Comparison of ENCODE assay signal across 1 cellular context in the genomic region with DNA sequence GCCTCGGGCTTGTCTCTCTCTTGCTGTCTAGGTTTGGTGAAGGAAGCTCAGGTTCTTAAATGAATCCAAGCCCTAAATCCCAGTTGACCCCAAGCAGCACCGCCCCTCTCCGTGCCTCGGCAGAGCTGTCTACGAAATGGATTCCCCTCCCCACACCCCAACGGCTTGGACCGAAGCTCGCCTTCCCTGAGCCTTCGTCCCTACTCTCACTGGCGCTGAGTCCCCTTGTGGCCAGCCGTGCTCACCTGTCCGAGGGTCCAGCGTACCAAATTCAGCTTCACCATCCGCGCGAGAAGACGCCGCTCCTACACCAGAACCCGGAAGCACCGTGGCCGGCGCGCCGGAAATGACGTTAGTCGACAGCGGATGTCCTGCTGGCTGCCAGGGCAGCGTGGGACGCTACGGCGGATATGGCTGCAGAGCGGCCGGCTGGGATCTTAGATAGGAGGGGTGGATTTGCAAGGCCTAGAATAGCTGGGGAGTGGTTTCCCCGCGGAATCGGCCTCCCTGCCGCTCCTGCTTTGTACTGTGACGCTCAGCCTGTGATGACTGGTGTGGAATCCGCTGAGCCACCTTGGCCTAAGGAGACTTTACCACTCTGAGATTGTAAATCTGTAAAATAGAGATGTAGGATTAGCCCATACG.
TF ChIP-seq lines count a peak whose summit lies in the region.

A gene (minus strand): TSS at position 325 of the 645 bp plus-strand sequence. CDS start 2,201 bp downstream, outside the sequence.

TF ChIP-seq in HepG2, 621 proteins besides CTCF, POLR2A, EP300 and RAD21 (continued from another document and continues in another):
- 0 out of 2 replicates have a peak, but pooled peaks have one; percentile 29 for TF ChIP-seq ZNF550 (CRISPR knock-in tag; IDR thresholded peaks at IDR 0.05; ENCODE audit: borderline replicate concordance)
- TF ChIP-seq, protein P1, sequence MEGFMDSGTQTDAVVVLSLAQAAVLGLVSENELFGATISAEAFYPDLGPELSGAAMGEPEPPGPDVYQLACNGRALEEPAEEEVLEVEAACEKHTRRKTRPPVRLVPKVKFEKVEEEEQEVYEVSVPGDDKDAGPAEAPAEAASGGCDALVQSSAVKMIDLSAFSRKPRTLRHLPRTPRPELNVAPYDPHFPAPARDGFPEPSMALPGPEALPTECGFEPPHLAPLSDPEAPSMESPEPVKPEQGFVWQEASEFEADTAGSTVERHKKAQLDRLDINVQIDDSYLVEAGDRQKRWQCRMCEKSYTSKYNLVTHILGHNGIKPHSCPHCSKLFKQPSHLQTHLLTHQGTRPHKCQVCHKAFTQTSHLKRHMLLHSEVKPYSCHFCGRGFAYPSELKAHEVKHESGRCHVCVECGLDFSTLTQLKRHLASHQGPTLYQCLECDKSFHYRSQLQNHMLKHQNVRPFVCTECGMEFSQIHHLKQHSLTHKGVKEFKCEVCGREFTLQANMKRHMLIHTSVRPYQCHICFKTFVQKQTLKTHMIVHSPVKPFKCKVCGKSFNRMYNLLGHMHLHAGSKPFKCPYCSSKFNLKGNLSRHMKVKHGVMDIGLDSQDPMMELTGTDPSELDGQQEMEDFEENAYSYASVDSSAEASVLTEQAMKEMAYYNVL (CRISPR knock-in tag; IDR thresholded peaks at IDR 0.05; ENCODE audit: borderline replicate concordance), result peak; percentile 72; the same call in 1 of the 2 replicates
- TF ChIP-seq, protein P2, sequence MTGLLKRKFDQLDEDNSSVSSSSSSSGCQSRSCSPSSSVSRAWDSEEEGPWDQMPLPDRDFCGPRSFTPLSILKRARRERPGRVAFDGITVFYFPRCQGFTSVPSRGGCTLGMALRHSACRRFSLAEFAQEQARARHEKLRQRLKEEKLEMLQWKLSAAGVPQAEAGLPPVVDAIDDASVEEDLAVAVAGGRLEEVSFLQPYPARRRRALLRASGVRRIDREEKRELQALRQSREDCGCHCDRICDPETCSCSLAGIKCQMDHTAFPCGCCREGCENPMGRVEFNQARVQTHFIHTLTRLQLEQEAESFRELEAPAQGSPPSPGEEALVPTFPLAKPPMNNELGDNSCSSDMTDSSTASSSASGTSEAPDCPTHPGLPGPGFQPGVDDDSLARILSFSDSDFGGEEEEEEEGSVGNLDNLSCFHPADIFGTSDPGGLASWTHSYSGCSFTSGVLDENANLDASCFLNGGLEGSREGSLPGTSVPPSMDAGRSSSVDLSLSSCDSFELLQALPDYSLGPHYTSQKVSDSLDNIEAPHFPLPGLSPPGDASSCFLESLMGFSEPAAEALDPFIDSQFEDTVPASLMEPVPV (CRISPR knock-in tag; IDR thresholded peaks at IDR 0.05), result no peak
- no peak for TF ChIP-seq ZSCAN22 (CRISPR knock-in tag; IDR thresholded peaks at IDR 0.05)
- no peak for TF ChIP-seq TBP (CRISPR knock-in tag; IDR thresholded peaks at IDR 0.05)
- no peak for TF ChIP-seq RELA (CRISPR knock-in tag; IDR thresholded peaks at IDR 0.05)
- TF ChIP-seq REXO4 (CRISPR knock-in tag; IDR thresholded peaks at IDR 0.05; ENCODE audit: borderline replicate concordance), result no peak
- TF ChIP-seq, protein P3, sequence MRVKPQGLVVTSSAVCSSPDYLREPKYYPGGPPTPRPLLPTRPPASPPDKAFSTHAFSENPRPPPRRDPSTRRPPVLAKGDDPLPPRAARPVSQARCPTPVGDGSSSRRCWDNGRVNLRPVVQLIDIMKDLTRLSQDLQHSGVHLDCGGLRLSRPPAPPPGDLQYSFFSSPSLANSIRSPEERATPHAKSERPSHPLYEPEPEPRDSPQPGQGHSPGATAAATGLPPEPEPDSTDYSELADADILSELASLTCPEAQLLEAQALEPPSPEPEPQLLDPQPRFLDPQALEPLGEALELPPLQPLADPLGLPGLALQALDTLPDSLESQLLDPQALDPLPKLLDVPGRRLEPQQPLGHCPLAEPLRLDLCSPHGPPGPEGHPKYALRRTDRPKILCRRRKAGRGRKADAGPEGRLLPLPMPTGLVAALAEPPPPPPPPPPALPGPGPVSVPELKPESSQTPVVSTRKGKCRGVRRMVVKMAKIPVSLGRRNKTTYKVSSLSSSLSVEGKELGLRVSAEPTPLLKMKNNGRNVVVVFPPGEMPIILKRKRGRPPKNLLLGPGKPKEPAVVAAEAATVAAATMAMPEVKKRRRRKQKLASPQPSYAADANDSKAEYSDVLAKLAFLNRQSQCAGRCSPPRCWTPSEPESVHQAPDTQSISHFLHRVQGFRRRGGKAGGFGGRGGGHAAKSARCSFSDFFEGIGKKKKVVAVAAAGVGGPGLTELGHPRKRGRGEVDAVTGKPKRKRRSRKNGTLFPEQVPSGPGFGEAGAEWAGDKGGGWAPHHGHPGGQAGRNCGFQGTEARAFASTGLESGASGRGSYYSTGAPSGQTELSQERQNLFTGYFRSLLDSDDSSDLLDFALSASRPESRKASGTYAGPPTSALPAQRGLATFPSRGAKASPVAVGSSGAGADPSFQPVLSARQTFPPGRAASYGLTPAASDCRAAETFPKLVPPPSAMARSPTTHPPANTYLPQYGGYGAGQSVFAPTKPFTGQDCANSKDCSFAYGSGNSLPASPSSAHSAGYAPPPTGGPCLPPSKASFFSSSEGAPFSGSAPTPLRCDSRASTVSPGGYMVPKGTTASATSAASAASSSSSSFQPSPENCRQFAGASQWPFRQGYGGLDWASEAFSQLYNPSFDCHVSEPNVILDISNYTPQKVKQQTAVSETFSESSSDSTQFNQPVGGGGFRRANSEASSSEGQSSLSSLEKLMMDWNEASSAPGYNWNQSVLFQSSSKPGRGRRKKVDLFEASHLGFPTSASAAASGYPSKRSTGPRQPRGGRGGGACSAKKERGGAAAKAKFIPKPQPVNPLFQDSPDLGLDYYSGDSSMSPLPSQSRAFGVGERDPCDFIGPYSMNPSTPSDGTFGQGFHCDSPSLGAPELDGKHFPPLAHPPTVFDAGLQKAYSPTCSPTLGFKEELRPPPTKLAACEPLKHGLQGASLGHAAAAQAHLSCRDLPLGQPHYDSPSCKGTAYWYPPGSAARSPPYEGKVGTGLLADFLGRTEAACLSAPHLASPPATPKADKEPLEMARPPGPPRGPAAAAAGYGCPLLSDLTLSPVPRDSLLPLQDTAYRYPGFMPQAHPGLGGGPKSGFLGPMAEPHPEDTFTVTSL (CRISPR knock-in tag; IDR thresholded peaks at IDR 0.05; ENCODE audit: borderline replicate concordance), result 0 out of 2 replicates have a peak, but pooled peaks have one; percentile 38
- TF ChIP-seq POGZ (CRISPR knock-in tag; IDR thresholded peaks at IDR 0.05), result peak; percentile 91
- peak; percentile 47; the same call in 1 of the 2 replicates for TF ChIP-seq ZMYM3 (CRISPR knock-in tag; IDR thresholded peaks at IDR 0.05)
- TF ChIP-seq PAF1 (CRISPR knock-in tag; IDR thresholded peaks at IDR 0.05), result no peak
- TF ChIP-seq GZF1 (CRISPR knock-in tag; IDR thresholded peaks at IDR 0.05), result peak; percentile 72; the same call in 1 of the 2 replicates
- peak; percentile 54 for TF ChIP-seq SP2 (CRISPR knock-in tag; IDR thresholded peaks at IDR 0.05)
- peak; percentile 90 for TF ChIP-seq POLR2G (IDR thresholded peaks at IDR 0.05; ENCODE audit: low read depth, low read length)
- TF ChIP-seq SPEN (CRISPR knock-in tag; IDR thresholded peaks at IDR 0.05; ENCODE audit: low read depth), result peak; percentile 96
- TF ChIP-seq ZNF558 (CRISPR knock-in tag; IDR thresholded peaks at IDR 0.05; ENCODE audit: borderline replicate concordance), result no peak
- no peak for TF ChIP-seq ZNF180 (CRISPR knock-in tag; IDR thresholded peaks at IDR 0.05; ENCODE audit: borderline replicate concordance, low read depth)
- no peak for TF ChIP-seq CAMTA2 (CRISPR knock-in tag; IDR thresholded peaks at IDR 0.05; ENCODE audit: borderline replicate concordance)
- TF ChIP-seq ZNF605 (CRISPR knock-in tag; IDR thresholded peaks at IDR 0.05), result peak; percentile 74; the same call in 1 of the 2 replicates
- TF ChIP-seq ATRX (CRISPR knock-in tag; IDR thresholded peaks at IDR 0.05; ENCODE audit: borderline replicate concordance), result no peak
- TF ChIP-seq, protein P4, sequence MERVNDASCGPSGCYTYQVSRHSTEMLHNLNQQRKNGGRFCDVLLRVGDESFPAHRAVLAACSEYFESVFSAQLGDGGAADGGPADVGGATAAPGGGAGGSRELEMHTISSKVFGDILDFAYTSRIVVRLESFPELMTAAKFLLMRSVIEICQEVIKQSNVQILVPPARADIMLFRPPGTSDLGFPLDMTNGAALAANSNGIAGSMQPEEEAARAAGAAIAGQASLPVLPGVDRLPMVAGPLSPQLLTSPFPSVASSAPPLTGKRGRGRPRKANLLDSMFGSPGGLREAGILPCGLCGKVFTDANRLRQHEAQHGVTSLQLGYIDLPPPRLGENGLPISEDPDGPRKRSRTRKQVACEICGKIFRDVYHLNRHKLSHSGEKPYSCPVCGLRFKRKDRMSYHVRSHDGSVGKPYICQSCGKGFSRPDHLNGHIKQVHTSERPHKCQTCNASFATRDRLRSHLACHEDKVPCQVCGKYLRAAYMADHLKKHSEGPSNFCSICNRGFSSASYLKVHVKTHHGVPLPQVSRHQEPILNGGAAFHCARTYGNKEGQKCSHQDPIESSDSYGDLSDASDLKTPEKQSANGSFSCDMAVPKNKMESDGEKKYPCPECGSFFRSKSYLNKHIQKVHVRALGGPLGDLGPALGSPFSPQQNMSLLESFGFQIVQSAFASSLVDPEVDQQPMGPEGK (CRISPR knock-in tag; IDR thresholded peaks at IDR 0.05), result peak; percentile 33; the same call in 1 of the 2 replicates
- peak; percentile 87 for TF ChIP-seq TAF1 (CRISPR knock-in tag; IDR thresholded peaks at IDR 0.05)
- TF ChIP-seq MXI1 (IDR thresholded peaks at IDR 0.05; ENCODE audit: borderline replicate concordance, low read depth, low read length), result peak; percentile 96
- no peak for TF ChIP-seq ZNF780A (CRISPR knock-in tag; IDR thresholded peaks at IDR 0.05)
- TF ChIP-seq HNF4G (IDR thresholded peaks at IDR 0.05; ENCODE audit: borderline replicate concordance, low read depth, low read length), result no peak
- TF ChIP-seq HNF4G (CRISPR knock-in tag; IDR thresholded peaks at IDR 0.05; ENCODE audit: borderline replicate concordance, low read depth), result no peak
- no peak for TF ChIP-seq PRMT3 (CRISPR knock-in tag; IDR thresholded peaks at IDR 0.05; ENCODE audit: borderline replicate concordance, low read depth)
- 0 out of 2 replicates have a peak, but pooled peaks have one; percentile 45 for TF ChIP-seq ZNF572 (CRISPR knock-in tag; IDR thresholded peaks at IDR 0.05)
- TF ChIP-seq SOX5 (CRISPR knock-in tag; IDR thresholded peaks at IDR 0.05; ENCODE audit: borderline replicate concordance), result 0 out of 2 replicates have a peak, but pooled peaks have one; percentile 9
- TF ChIP-seq KDM5B (CRISPR knock-in tag; IDR thresholded peaks at IDR 0.05; ENCODE audit: borderline replicate concordance), result peak; percentile 56; the same call in 1 of the 2 replicates
- peak; percentile 53 for TF ChIP-seq HNF4A (CRISPR knock-in tag; IDR thresholded peaks at IDR 0.05)
- no peak for TF ChIP-seq ZNF160 (CRISPR knock-in tag; IDR thresholded peaks at IDR 0.05)
- TF ChIP-seq ATAD3A (CRISPR knock-in tag; IDR thresholded peaks at IDR 0.05), result no peak
- TF ChIP-seq, protein P5, sequence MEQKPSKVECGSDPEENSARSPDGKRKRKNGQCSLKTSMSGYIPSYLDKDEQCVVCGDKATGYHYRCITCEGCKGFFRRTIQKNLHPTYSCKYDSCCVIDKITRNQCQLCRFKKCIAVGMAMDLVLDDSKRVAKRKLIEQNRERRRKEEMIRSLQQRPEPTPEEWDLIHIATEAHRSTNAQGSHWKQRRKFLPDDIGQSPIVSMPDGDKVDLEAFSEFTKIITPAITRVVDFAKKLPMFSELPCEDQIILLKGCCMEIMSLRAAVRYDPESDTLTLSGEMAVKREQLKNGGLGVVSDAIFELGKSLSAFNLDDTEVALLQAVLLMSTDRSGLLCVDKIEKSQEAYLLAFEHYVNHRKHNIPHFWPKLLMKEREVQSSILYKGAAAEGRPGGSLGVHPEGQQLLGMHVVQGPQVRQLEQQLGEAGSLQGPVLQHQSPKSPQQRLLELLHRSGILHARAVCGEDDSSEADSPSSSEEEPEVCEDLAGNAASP (CRISPR knock-in tag; IDR thresholded peaks at IDR 0.05; ENCODE audit: borderline replicate concordance), result peak; percentile 54; the same call in 1 of the 2 replicates
- peak; percentile 71; the same call in 1 of the 2 replicates for TF ChIP-seq CCDC6 (CRISPR knock-in tag; IDR thresholded peaks at IDR 0.05)
- no peak for TF ChIP-seq KDM1A (CRISPR knock-in tag; IDR thresholded peaks at IDR 0.05)
- no peak for TF ChIP-seq MBNL3 (CRISPR knock-in tag; conservative IDR thresholded peaks at IDR 0.05)
- TF ChIP-seq NCOA5 (CRISPR knock-in tag; IDR thresholded peaks at IDR 0.05), result no peak
- no peak for TF ChIP-seq ZC3H4 (CRISPR knock-in tag; IDR thresholded peaks at IDR 0.05; ENCODE audit: borderline replicate concordance)
- TF ChIP-seq ZNF781 (CRISPR knock-in tag; IDR thresholded peaks at IDR 0.05; ENCODE audit: borderline replicate concordance, not compliant biosample characterization), result peak; percentile 48
- TF ChIP-seq ZNF331 (CRISPR knock-in tag; IDR thresholded peaks at IDR 0.05), result peak; percentile 82
- TF ChIP-seq JUNB (CRISPR knock-in tag; IDR thresholded peaks at IDR 0.05; ENCODE audit: borderline replicate concordance), result no peak
- TF ChIP-seq, protein P6, sequence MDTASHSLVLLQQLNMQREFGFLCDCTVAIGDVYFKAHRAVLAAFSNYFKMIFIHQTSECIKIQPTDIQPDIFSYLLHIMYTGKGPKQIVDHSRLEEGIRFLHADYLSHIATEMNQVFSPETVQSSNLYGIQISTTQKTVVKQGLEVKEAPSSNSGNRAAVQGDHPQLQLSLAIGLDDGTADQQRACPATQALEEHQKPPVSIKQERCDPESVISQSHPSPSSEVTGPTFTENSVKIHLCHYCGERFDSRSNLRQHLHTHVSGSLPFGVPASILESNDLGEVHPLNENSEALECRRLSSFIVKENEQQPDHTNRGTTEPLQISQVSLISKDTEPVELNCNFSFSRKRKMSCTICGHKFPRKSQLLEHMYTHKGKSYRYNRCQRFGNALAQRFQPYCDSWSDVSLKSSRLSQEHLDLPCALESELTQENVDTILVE (CRISPR knock-in tag; IDR thresholded peaks at IDR 0.05), result peak; percentile 75; the same call in 1 of the 2 replicates
- no peak; the same call in 1 of the 2 replicates for TF ChIP-seq ZNF292 (CRISPR knock-in tag; IDR thresholded peaks at IDR 0.05; ENCODE audit: borderline replicate concordance, low read depth)
- TF ChIP-seq SOX6 (IDR thresholded peaks at IDR 0.05), result no peak
- TF ChIP-seq SOX6 (CRISPR knock-in tag; IDR thresholded peaks at IDR 0.05), result peak; percentile 41
- TF ChIP-seq KMT2A (CRISPR knock-in tag; IDR thresholded peaks at IDR 0.05), result peak; percentile 98
- no peak for TF ChIP-seq ZNF816 (CRISPR knock-in tag; IDR thresholded peaks at IDR 0.05; ENCODE audit: borderline replicate concordance)
- TF ChIP-seq ELF1 (CRISPR knock-in tag; IDR thresholded peaks at IDR 0.05), result peak; percentile 100
- TF ChIP-seq, protein P7, sequence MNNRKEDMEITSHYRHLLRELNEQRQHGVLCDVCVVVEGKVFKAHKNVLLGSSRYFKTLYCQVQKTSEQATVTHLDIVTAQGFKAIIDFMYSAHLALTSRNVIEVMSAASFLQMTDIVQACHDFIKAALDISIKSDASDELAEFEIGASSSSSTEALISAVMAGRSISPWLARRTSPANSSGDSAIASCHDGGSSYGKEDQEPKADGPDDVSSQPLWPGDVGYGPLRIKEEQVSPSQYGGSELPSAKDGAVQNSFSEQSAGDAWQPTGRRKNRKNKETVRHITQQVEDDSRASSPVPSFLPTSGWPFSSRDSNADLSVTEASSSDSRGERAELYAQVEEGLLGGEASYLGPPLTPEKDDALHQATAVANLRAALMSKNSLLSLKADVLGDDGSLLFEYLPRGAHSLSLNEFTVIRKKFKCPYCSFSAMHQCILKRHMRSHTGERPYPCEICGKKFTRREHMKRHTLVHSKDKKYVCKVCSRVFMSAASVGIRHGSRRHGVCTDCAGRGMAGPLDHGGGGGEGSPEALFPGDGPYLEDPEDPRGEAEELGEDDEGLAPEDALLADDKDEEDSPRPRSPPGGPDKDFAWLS (CRISPR knock-in tag; IDR thresholded peaks at IDR 0.05; ENCODE audit: borderline replicate concordance), result no peak
- TF ChIP-seq ZNF3 (CRISPR knock-in tag; IDR thresholded peaks at IDR 0.05), result no peak
- no peak for TF ChIP-seq ZNF678 (CRISPR knock-in tag; IDR thresholded peaks at IDR 0.05)
